8 cellular contexts compared by ENCODE assay signal in genomic region chr14:67675219-67675582, GRCh38. TPM values are rescaled to one million over a fixed set of nuclear protein-coding genes. Genes with fewer than 3 reads are reported as not detected.
A peak's percentile ranks its signal among the peaks of the same experiment; 100 is the strongest.
DNase-seq lines count a peak whose midpoint lies in the region; ATAC-seq and TF ChIP-seq lines count a peak whose summit lies in the region.

No MANE protein-coding gene starts in this region.

- H3K9me3 ChIP-seq in HCT116 (ENCODE audit: control insufficient read depth in 1 of 2, insufficient read depth in 1 of 2, low read depth in 1 of 2, low read length in 2 of 2) (no peaks in the 10 kb centered on the region), WERI-Rb-1 (ENCODE audit: severe bottlenecking) (no peaks in the 10 kb centered on the region), gastroesophageal sphincter (no peaks in the 10 kb centered on the region), skeletal muscle tissue (ENCODE audit: control insufficient read depth in 3 of 3, low read length in 3 of 3) (no peaks in the 10 kb centered on the region)

- TF ChIP-seq CTCF in HCT116 (IDR thresholded peaks at IDR 0.05 in 2 of 3, conservative IDR thresholded peaks at IDR 0.05 in 1 of 3; ENCODE audit: borderline replicate concordance in 1 of 3, insufficient read depth in 1 of 3, low read depth in 2 of 3, low read length in 2 of 3) (no peak), WERI-Rb-1 (IDR thresholded peaks at IDR 0.05; ENCODE audit: low read depth, low read length) (no peak), gastroesophageal sphincter (IDR thresholded peaks at IDR 0.05) (no peak)

- BruUV-seq in HCT116 (replicated peaks; lab: Mats Ljungman, UMichigan): TSS peak; percentile 79

- no peak for TF ChIP-seq RAD21 in HCT116 (IDR thresholded peaks at IDR 0.05; ENCODE audit: low read depth)

- POLR2A ChIA-PET in HCT116 (lab: Charles Lee): interaction anchor here (1.1 kb wide), 1 partner anchor 20 kb away, joined by 3 read pairs; the partner anchor contains the start of gene RDH11

- CTCF ChIA-PET in HCT116 (lab: Charles Lee): interaction anchor here (2.5 kb wide), 1 partner anchor 29 kb away, joined by 13 read pairs; no protein-coding TSS in a partner anchor

- peaks cover 44% of the 10 kb centered on the region for H3K79me2 ChIP-seq in HCT116 (ENCODE audit: insufficient read depth, low read length)

- H3K27ac ChIP-seq in HCT116 (ENCODE audit: low read depth, low read length): peak overlapping the region; percentile 94
- peak overlapping the region; percentile 100 for H3K27ac ChIP-seq in WERI-Rb-1
- peak overlapping the region; percentile 90 to 99 (median 97) for H3K27ac ChIP-seq in gastroesophageal sphincter
- H3K27ac ChIP-seq in skeletal muscle tissue (ENCODE audit: low read depth, low read length): peak overlapping the region; percentile 98

- H3K36me3 ChIP-seq in HCT116 (ENCODE audit: control insufficient read depth in 1 of 2, insufficient read depth in 2 of 2, low read length in 2 of 2) (peaks cover 14% of the 10 kb centered on the region in 2 experiments; a peak in 3 of 4 replicates), WERI-Rb-1 (peaks cover 25% of the 10 kb centered on the region), gastroesophageal sphincter (peaks cover 0 to 23% of the 10 kb centered on the region in 2 donors), skeletal muscle tissue (ENCODE audit: control insufficient read depth in 3 of 3, insufficient read depth in 3 of 3, low read length in 3 of 3) (peaks cover 0 to 8% (median 2%) of the 10 kb centered on the region in 3 donors)

- no peak for DNase-seq in HCT116 (ENCODE audit: low read depth, low spot score)
- DNase-seq in WERI-Rb-1: no peak
- no peak for DNase-seq in NCI-H128 (lab: John Stamatoyannopoulos, UW; ENCODE audit: unreplicated experiment)
- DNase-seq in NCI-H510A (lab: John Stamatoyannopoulos, UW): no peak
- DNase-seq in HuH-7.5 (ENCODE audit: low spot score): no peak

- H4K20me1 ChIP-seq in HCT116 (ENCODE audit: insufficient read depth): no peaks in the 10 kb centered on the region

- H3K27me3 ChIP-seq in HCT116 (ENCODE audit: insufficient read depth, low read length) (no peaks in the 10 kb centered on the region), WERI-Rb-1 (ENCODE audit: insufficient read depth, low read depth, severe bottlenecking) (no peaks in the 10 kb centered on the region), gastroesophageal sphincter (no peaks in the 10 kb centered on the region), skeletal muscle tissue (ENCODE audit: control insufficient read depth in 3 of 3, insufficient read depth in 3 of 3, low read length in 3 of 3) (no peaks in the 10 kb centered on the region)

- no peaks in the 10 kb centered on the region for H3K9me2 ChIP-seq in HCT116 (ENCODE audit: insufficient read depth)

- H3K4me3 ChIP-seq in HCT116 (replicated peaks in 1 of 2; ENCODE audit: low read depth in 1 of 2, low read length in 2 of 2) (peak overlapping the region; percentile 68 to 80), WERI-Rb-1 (ENCODE audit: low read depth, low read length) (peak overlapping the region; percentile 89), gastroesophageal sphincter (peak overlapping the region; percentile 78 to 96), skeletal muscle tissue (ENCODE audit: low read length in 3 of 3) (peak overlapping the region; percentile 92 to 99 (median 97))

- no peak overlapping the region for H2AFZ ChIP-seq in HCT116 (ENCODE audit: low read depth, low read length, poor library complexity, severe bottlenecking)

- 38% methylated on average over 8 of the region's 16 CpGs; no CpG with 5 or more reads in 1 of the 2 donors for WGBS in gastroesophageal sphincter (ENCODE audit: low coverage in 1 of 2), 2 donors

- no peak for TF ChIP-seq EP300 in gastroesophageal sphincter (IDR thresholded peaks at IDR 0.05)

- intact Hi-C loops in HCT116 (cut with micrococcal nuclease): no loop called here

- RAD21 ChIA-PET in HCT116 (lab: Charles Lee; ENCODE audit: low non-redundant PET in 1 of 2, low total read pairs in 2 of 2, uncharacterized antibody in 2 of 2, unreplicated experiment in 2 of 2): no interaction called here

- peak overlapping the region; percentile 83 for H3K4me2 ChIP-seq in HCT116 (ENCODE audit: low read length)

- TF ChIP-seq POLR2A in HCT116 (IDR thresholded peaks at IDR 0.05; ENCODE audit: borderline replicate concordance, extremely low read depth, insufficient read depth, insufficient read length) (no peak), gastroesophageal sphincter (IDR thresholded peaks at IDR 0.05) (no peak)

- H3K4me1 ChIP-seq in HCT116 (ENCODE audit: control insufficient read depth in 1 of 2, insufficient read depth in 2 of 2, low read length in 2 of 2) (peaks cover 4 to 19% of the 10 kb centered on the region in 2 experiments), gastroesophageal sphincter (peaks cover 4 to 42% (median 14%) of the 10 kb centered on the region in 3 donors), skeletal muscle tissue (ENCODE audit: control insufficient read depth in 3 of 3, insufficient read depth in 3 of 3, low read length in 3 of 3) (peaks cover 17 to 26% (median 20%) of the 10 kb centered on the region in 3 donors)

- ATAC-seq in HCT116 (no peak), gastroesophageal sphincter (no peak), HG03432 (IDR thresholded peaks at IDR 0.05; ENCODE audit: unreplicated experiment) (no peak)

- H3K9ac ChIP-seq in HCT116 (ENCODE audit: low read length) (peak overlapping the region; percentile 80), skeletal muscle tissue (ENCODE audit: low read depth in 1 of 3, low read length in 3 of 3) (peak overlapping the region; percentile 97 to 98 (median 98))

TF ChIP-seq in HCT116, 20 proteins besides CTCF, POLR2A, EP300 and RAD21:
- TF ChIP-seq EZH2phosphoT487 (IDR thresholded peaks at IDR 0.05; ENCODE audit: borderline replicate concordance) (no peak), SRF (IDR thresholded peaks at IDR 0.05; ENCODE audit: low read depth) (no peak), CEBPB (IDR thresholded peaks at IDR 0.05; ENCODE audit: low read depth) (no peak), MAX (IDR thresholded peaks at IDR 0.05) (no peak), SIN3A (IDR thresholded peaks at IDR 0.05; ENCODE audit: low read depth) (no peak), ELF1 (IDR thresholded peaks at IDR 0.05; ENCODE audit: borderline replicate concordance, low read depth) (no peak), JUND (IDR thresholded peaks at IDR 0.05) (no peak), POLR2AphosphoS5 (IDR thresholded peaks at IDR 0.05; ENCODE audit: low read depth, low read length) (no peak), ZFX (IDR thresholded peaks at IDR 0.05) (no peak), FOSL1 (IDR thresholded peaks at IDR 0.05; ENCODE audit: low read depth) (no peak), ZBTB33 (IDR thresholded peaks at IDR 0.05; ENCODE audit: extremely low read depth, insufficient replicate concordance, low read length) (no peak), EGR1 (IDR thresholded peaks at IDR 0.05; ENCODE audit: low read depth) (no peak), SP1 (IDR thresholded peaks at IDR 0.05; ENCODE audit: low read depth) (no peak)

RNA-seq across cellular contexts. Expression of gene VTI1B, which starts 0.8 kb away (rescaled TPM):
- 86.3 TPM for total RNA-seq in HCT116 (2021; ENCODE audit: unreplicated experiment)
- 52.4 and 59.3 TPM in 2 replicates for polyA plus RNA-seq in HCT116 (2012)
- 10 to 100 TPM; 77.0 to 98.5 (median 90.4) TPM for total RNA-seq in gastroesophageal sphincter
- 20.4 TPM for total RNA-seq in skeletal muscle tissue

RNA-seq across cellular contexts. Expression of gene RDH11, which starts 20.4 kb away (rescaled TPM):
- total RNA-seq in HCT116 (2021; ENCODE audit: unreplicated experiment): 54.6 TPM
- 57.1 and 70.0 TPM in 2 replicates for polyA plus RNA-seq in HCT116 (2012)
- 10 to 100 TPM; 38.5 to 42.5 (median 41.4) TPM for total RNA-seq in gastroesophageal sphincter
- 35.5 TPM for total RNA-seq in skeletal muscle tissue

RNA-seq across cellular contexts. Expression of gene RDH12, which starts 26.5 kb away (rescaled TPM):
- 0.27 TPM for total RNA-seq in HCT116 (2021; ENCODE audit: unreplicated experiment)
- polyA plus RNA-seq in HCT116 (2012): 0.40 and 0.64 TPM in 2 replicates
- under 1 TPM in 1 of 4 donors, not detected in 3; 0.20 TPM for total RNA-seq in gastroesophageal sphincter
- total RNA-seq in skeletal muscle tissue: 0.52 TPM

RNA-seq across cellular contexts. Expression of gene ARG2, which starts 55.5 kb away (rescaled TPM):
- 7.0 TPM for total RNA-seq in HCT116 (2021; ENCODE audit: unreplicated experiment)
- 16.1 and 17.3 TPM in 2 replicates for polyA plus RNA-seq in HCT116 (2012)
- 10 to 100 TPM in 3 of 4 donors, 1 to 10 TPM in 1; 5.7 to 24.7 (median 14.9) TPM for total RNA-seq in gastroesophageal sphincter
- 1.0 TPM for total RNA-seq in skeletal muscle tissue
